1 cellular context compared by ENCODE assay signal in the genomic region with DNA sequence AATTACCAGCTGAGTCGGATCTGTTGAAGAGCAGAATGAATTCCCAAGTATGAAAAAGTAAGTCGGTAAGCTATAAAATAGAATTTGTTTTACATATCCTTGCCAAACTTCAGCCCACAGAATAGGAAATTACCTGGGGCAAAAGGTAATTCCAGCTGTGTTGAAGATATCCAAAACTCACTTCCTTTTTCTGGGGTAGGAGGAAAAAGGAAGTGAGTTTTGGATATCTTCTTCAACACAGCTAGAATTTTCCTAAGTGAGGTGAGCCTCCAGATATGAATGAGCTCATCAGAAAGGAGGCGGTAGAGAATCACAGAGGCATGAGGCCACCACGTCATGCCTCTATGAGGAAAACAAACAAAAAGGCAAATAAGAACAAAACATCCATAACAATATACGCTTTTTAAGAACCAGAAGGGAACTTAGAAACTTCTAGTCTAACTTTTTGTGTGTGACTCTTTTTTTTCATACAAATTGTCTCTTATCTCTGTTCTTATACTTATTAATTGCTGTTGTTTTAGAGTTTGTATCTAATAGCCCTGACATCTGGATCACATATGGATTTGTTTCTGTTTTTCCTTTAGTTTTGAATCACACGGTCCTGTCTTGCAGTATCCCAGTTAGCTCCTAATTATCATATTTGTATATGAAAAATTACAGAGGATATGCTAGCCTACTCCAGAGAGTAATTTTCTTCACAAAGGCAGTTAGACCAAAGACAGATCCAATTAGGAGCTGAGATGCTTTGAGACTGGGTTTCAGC.
TF ChIP-seq lines count a peak whose summit lies in the region.

No MANE protein-coding gene starts in this region.

TF ChIP-seq in H1, 55 proteins besides CTCF, POLR2A, EP300 and RAD21 (continued from another document):
- no peak for TF ChIP-seq CHD1 (IDR thresholded peaks at IDR 0.05; ENCODE audit: low read depth, low read length)
- TF ChIP-seq TAF7 (optimal IDR thresholded peaks at IDR 0.05; ENCODE audit: borderline replicate concordance, low read depth, low read length): no peak
- TF ChIP-seq CEBPB (IDR thresholded peaks at IDR 0.05; ENCODE audit: low read depth, low read length): no peak
- no peak for TF ChIP-seq MAFK (IDR thresholded peaks at IDR 0.05; ENCODE audit: low read depth, low read length)
- no peak for TF ChIP-seq BCL11A (IDR thresholded peaks at IDR 0.05; ENCODE audit: low read depth in 2 of 2, low read length in 2 of 2)
- no peak for TF ChIP-seq BACH1 (IDR thresholded peaks at IDR 0.05; ENCODE audit: low read length)
- TF ChIP-seq NANOG (IDR thresholded peaks at IDR 0.05; ENCODE audit: insufficient read depth, low read depth, low read length, poor library complexity, severe bottlenecking): no peak
- no peak for TF ChIP-seq GABPA (IDR thresholded peaks at IDR 0.05; ENCODE audit: borderline replicate concordance, insufficient read depth, low read length)
- TF ChIP-seq GTF2F1 (IDR thresholded peaks at IDR 0.05; ENCODE audit: borderline replicate concordance, low read depth, low read length): no peak
- no peak for TF ChIP-seq EGR1 (IDR thresholded peaks at IDR 0.05; ENCODE audit: borderline replicate concordance, low read depth, low read length)
